13 cellular contexts compared by ENCODE assay signal in genomic region chr5:140570058-140570457, GRCh38. TPM values are rescaled to one million over a fixed set of nuclear protein-coding genes. Genes with fewer than 3 reads are reported as not detected.
DNase-seq lines count a peak whose midpoint lies in the region; ATAC-seq, FAIRE-seq and TF ChIP-seq lines count a peak whose summit lies in the region.
"Had no signal": no experiment of that assay in that cellular context is flagged by ENCODE, and none has a peak within 500 bp of the region (broad histone marks: within the 10 kb centered on the region; RNA-seq: fewer than 3 reads in every experiment).

No MANE protein-coding gene starts in this region.

- no peak overlapping the region for H2AFZ ChIP-seq in H1 (ENCODE audit: low read length)

- H2BK5ac ChIP-seq in H1 (ENCODE audit: low read depth, low read length): no peak overlapping the region

- no peak for TF ChIP-seq EP300 in H1 (IDR thresholded peaks at IDR 0.05; ENCODE audit: borderline replicate concordance in 1 of 2, low read depth in 2 of 2, low read length in 2 of 2)

- H2BK15ac ChIP-seq in H1 (ENCODE audit: low read length): no peak overlapping the region

- no peak for TF ChIP-seq RAD21 in H1 (IDR thresholded peaks at IDR 0.05 in 1 of 2, conservative IDR thresholded peaks at IDR 0.05 in 1 of 2; ENCODE audit: low read depth in 2 of 2, low read length in 2 of 2)

- no peak overlapping the region for H3K56ac ChIP-seq in H1 (replicated peaks; ENCODE audit: insufficient read length, low read depth, low read length)

- peaks cover 0 to 48% (median 9%) of the 10 kb centered on the region in 3 donors for H3K36me3 Mint-ChIP-seq in CD8-positive, alpha-beta memory T cell
- peaks cover 28% of the 10 kb centered on the region for H3K36me3 Mint-ChIP-seq in T-cell

- peaks cover 8% of the 10 kb centered on the region for H3K36me3 ChIP-seq in CD8-positive, alpha-beta memory T cell (ENCODE audit: insufficient read depth, low read length)
- H3K36me3 ChIP-seq in H1 (ENCODE audit: control insufficient read depth in 2 of 4, insufficient read depth in 4 of 4, low read length in 3 of 4): peaks cover 0 to 18% (median 13%) of the 10 kb centered on the region in 4 experiments; a peak in 4 of 8 replicates
- peaks cover 0 to 55% (median 30%) of the 10 kb centered on the region in 6 donors for H3K36me3 ChIP-seq in spleen
- peaks cover 0 to 34% of the 10 kb centered on the region in 2 donors for H3K36me3 ChIP-seq in left lung

- H2BK12ac ChIP-seq in H1 (ENCODE audit: low read depth, low read length): no peak overlapping the region

- no peak for FAIRE-seq in H1 (lab: Jason Lieb, UNC)
- FAIRE-seq: endometrium, GM18507 had no signal

- H3K27me3 Mint-ChIP-seq in CD8-positive, alpha-beta memory T cell: no peaks in the 10 kb centered on the region
- no peaks in the 10 kb centered on the region for H3K27me3 Mint-ChIP-seq in T-cell

- no peaks in the 10 kb centered on the region for H3K27me3 ChIP-seq in CD8-positive, alpha-beta memory T cell (ENCODE audit: insufficient read depth, low read length, poor library complexity, severe bottlenecking)
- H3K27me3 ChIP-seq in H1 (replicated peaks in 1 of 4; ENCODE audit: control insufficient read depth in 3 of 4, extremely low read depth in 1 of 4, insufficient read depth in 3 of 4, low read length in 3 of 4) (no peaks in the 10 kb centered on the region), spleen (replicated peaks in 1 of 7) (no peaks in the 10 kb centered on the region), left lung (no peaks in the 10 kb centered on the region)

- POLR2A ChIA-PET in CD8-positive, alpha-beta memory T cell (lab: Charles Lee): interaction anchor here (0.5 to 1.3 kb wide), 2 partner anchors 13 to 79 kb away, joined by 4 to 10 read pairs; partner anchors contain the start of gene SRA1
- POLR2A ChIA-PET in T-cell (lab: Charles Lee) (interaction anchor here in 1 of 2 donors (0.6 kb wide), 1 partner anchor 364 kb away, joined by 4 read pairs; no protein-coding TSS in a partner anchor), H1 (lab: Charles Lee; ENCODE audit: partially characterized antibody) (interaction anchor here (1.6 to 10.0 kb wide), 5 partner anchors 19 to 141 kb away, joined by 3 to 94 read pairs (median 5); partner anchors contain the start of genes DND1, EIF4EBP3 and TMCO6)

- H2AK5ac ChIP-seq in H1 (ENCODE audit: low read depth, low read length): no peak overlapping the region

- DNase-seq in CD8-positive, alpha-beta memory T cell: no peak
- DNase-seq in T-cell: peak in 1 of 34 experiments; percentile 4
- no peak for DNase-seq in H1 (ENCODE audit: low read depth in 1 of 2, low spot score in 2 of 2)
- DNase-seq in spleen: no peak
- no peak for DNase-seq in left lung
- no peak for DNase-seq in GM13976 (ENCODE audit: low spot score)
- DNase-seq: DMS79 treated with DMSO at 0.1 percent for 48 hours, hippocampal formation, mesenchymal stem cell, retina had no signal

- ATAC-seq in T-cell (replicated peaks in 1 of 4) (no peak), left lung (no peak), GM18909 (IDR thresholded peaks at IDR 0.05; ENCODE audit: poor library complexity, unreplicated experiment) (no peak)

- CTCF ChIA-PET in CD8-positive, alpha-beta memory T cell (lab: Charles Lee): interaction anchor here (3.2 kb wide), 1 partner anchor 22 kb away, joined by 14 read pairs; the partner anchor contains the start of gene EIF4EBP3
- CTCF ChIA-PET in T-cell (lab: Charles Lee): interaction anchor here (0.6 to 1.4 kb wide), 4 partner anchors 22 to 65 kb away, joined by 3 to 9 read pairs (median 5); partner anchors contain the start of gene EIF4EBP3 (in 1 of the 2)
- CTCF ChIA-PET in H1 (lab: Charles Lee; ENCODE audit: partially characterized antibody): interaction anchor here (0.7 to 1.8 kb wide), 9 partner anchors 21 to 218 kb away, joined by 3 to 7 read pairs (median 4); partner anchors contain the start of genes EIF4EBP3 and TMCO6

- TF ChIP-seq CTCF in H1 (IDR thresholded peaks at IDR 0.05; ENCODE audit: control extremely low read depth in 1 of 3, insufficient read depth in 1 of 3, low read depth in 1 of 3, low read length in 3 of 3) (no peak), spleen (IDR thresholded peaks at IDR 0.05 in 8 of 11, conservative IDR thresholded peaks at IDR 0.05 in 3 of 11) (no peak), left lung (IDR thresholded peaks at IDR 0.05) (no peak), GM13976 (IDR thresholded peaks at IDR 0.05; ENCODE audit: borderline replicate concordance, control extremely low read depth, extremely low read depth, insufficient read depth, missing control alignments) (no peak)

- no peak overlapping the region for H4K5ac ChIP-seq in H1 (ENCODE audit: insufficient read length, low read depth, low read length)

- in situ Hi-C loops in GM13976 (cut with MboI; ENCODE audit: low sequenced_read_pairs, unreplicated experiment): no loop called here

- H3K4me1 Mint-ChIP-seq in CD8-positive, alpha-beta memory T cell: peaks cover 23 to 52% (median 32%) of the 10 kb centered on the region in 3 donors
- peaks cover 46 to 55% (median 49%) of the 10 kb centered on the region in 3 donors for H3K4me1 Mint-ChIP-seq in T-cell

- H3K23ac ChIP-seq in H1 (ENCODE audit: insufficient read length): no peak overlapping the region

- no peak overlapping the region for H3K14ac ChIP-seq in H1 (ENCODE audit: insufficient read length)

- no peak overlapping the region for H4K91ac ChIP-seq in H1 (replicated peaks; ENCODE audit: insufficient read length, low read length)

- peak overlapping the region; percentile 95 to 98 (median 96) for H3K27ac Mint-ChIP-seq in CD8-positive, alpha-beta memory T cell
- peak overlapping the region; percentile 98 to 99 for H3K27ac Mint-ChIP-seq in T-cell

- H3K9me3 Mint-ChIP-seq in CD8-positive, alpha-beta memory T cell: no peaks in the 10 kb centered on the region
- no peaks in the 10 kb centered on the region for H3K9me3 Mint-ChIP-seq in T-cell

- H3K4me3 ChIP-seq in CD8-positive, alpha-beta memory T cell (ENCODE audit: low read length): no peak overlapping the region
- H3K4me3 ChIP-seq in H1 (ENCODE audit: extremely low read depth in 1 of 4, insufficient read depth in 2 of 4, low read depth in 3 of 4, low read length in 4 of 4) (no peak overlapping the region), spleen (no peak overlapping the region), left lung (no peak overlapping the region)

- intact Hi-C loops in spleen (cut with DNase I; ENCODE audit: low total_unique reads): no loop called here
- intact Hi-C loops in left lung (cut with DNase I): loop anchor here in 1 of 2 donors (10.0 kb wide), 1 partner anchor 65 kb away; the partner anchor contains the start of genes CD14 and TMCO6

- H3K27ac ChIP-seq in CD8-positive, alpha-beta memory T cell (ENCODE audit: low read depth, low read length): peak overlapping the region; percentile 27
- H3K27ac ChIP-seq in H1 (ENCODE audit: low read depth, low read length) (no peak overlapping the region), spleen (peak overlapping the region in 7 of 8 donors; percentile 43 to 86 (median 76)), left lung (peak overlapping the region in 1 of 2 donors; percentile 81)

- no peaks in the 10 kb centered on the region for H3K9me3 ChIP-seq in CD8-positive, alpha-beta memory T cell (ENCODE audit: low read length)
- H3K9me3 ChIP-seq in H1 (ENCODE audit: insufficient read depth in 2 of 2, low read depth in 1 of 2, low read length in 1 of 2): no peaks in the 10 kb centered on the region
- no peaks in the 10 kb centered on the region for H3K9me3 ChIP-seq in spleen
- no peaks in the 10 kb centered on the region for H3K9me3 ChIP-seq in left lung

- WGBS in H1 (ENCODE audit: extremely low coverage in 1 of 2, insufficient coverage in 1 of 2, insufficient read length in 1 of 2, insufficient replicate concordance in 2 of 2, low coverage in 1 of 2, low lambda C conversion rate in 2 of 2, missing lambda C conversion rate in 1 of 2), 2 experiments: 89% methylated on average over 4 of the region's 4 CpGs; no CpG with 5 or more reads in 1 of the 2 experiments
- WGBS in spleen, 5 donors: 90 to 96% (median 95%) methylated on average over 4 of the region's 4 CpGs

- TF ChIP-seq POLR2A in H1 (IDR thresholded peaks at IDR 0.05; ENCODE audit: control extremely low read depth in 1 of 2, low read depth in 2 of 2, low read length in 2 of 2) (no peak), spleen (IDR thresholded peaks at IDR 0.05) (no peak)

- no peak overlapping the region for H3K18ac ChIP-seq in H1 (ENCODE audit: extremely low read depth, low read length)

- no peak overlapping the region for H3K9ac ChIP-seq in H1 (replicated peaks in 1 of 4; ENCODE audit: extremely low read depth in 1 of 4, low read depth in 3 of 4, low read length in 3 of 4)

- no peak overlapping the region for H3K4ac ChIP-seq in H1 (replicated peaks; ENCODE audit: insufficient read length, low read depth, low read length)

- H2BK20ac ChIP-seq in H1 (ENCODE audit: low read length): no peak overlapping the region

- no peaks in the 10 kb centered on the region for H4K20me1 ChIP-seq in H1 (replicated peaks in 1 of 2; ENCODE audit: control insufficient read depth in 1 of 2, insufficient read depth in 2 of 2, low read length in 2 of 2)

- H3K4me2 ChIP-seq in H1 (ENCODE audit: insufficient read depth in 1 of 2, low read depth in 2 of 2, low read length in 2 of 2): no peak overlapping the region

- H3K23me2 ChIP-seq in H1 (ENCODE audit: low read depth, low read length): peaks cover 4% of the 10 kb centered on the region

- peaks cover 3 to 6% of the 10 kb centered on the region in 2 experiments; a peak in 3 of 4 replicates for H3K79me2 ChIP-seq in H1 (ENCODE audit: control insufficient read depth in 1 of 2, insufficient read depth in 2 of 2, low read length in 2 of 2)

- peak overlapping the region; percentile 69; the same call in 1 of the 2 replicates for H4K8ac ChIP-seq in H1 (ENCODE audit: extremely low read depth, insufficient read depth, low read length)

- H3K4me1 ChIP-seq in CD8-positive, alpha-beta memory T cell (ENCODE audit: insufficient read depth, low read length): peaks cover 31% of the 10 kb centered on the region
- H3K4me1 ChIP-seq in H1 (replicated peaks in 1 of 4; ENCODE audit: control insufficient read depth in 3 of 4, insufficient read depth in 4 of 4, low read length in 3 of 4) (peaks cover 0 to 6% (median 0%) of the 10 kb centered on the region in 4 experiments; a peak in 2 of 7 replicates), spleen (peaks cover 21 to 80% (median 51%) of the 10 kb centered on the region in 6 donors), left lung (peaks cover 25 to 63% of the 10 kb centered on the region in 2 donors)

- peaks cover 4% of the 10 kb centered on the region; the same call in 1 of the 2 replicates for H3K79me1 ChIP-seq in H1 (ENCODE audit: low read depth, low read length)

- H3K4me3 Mint-ChIP-seq in CD8-positive, alpha-beta memory T cell: peak overlapping the region in 3 of 7 donors; percentile 10 to 81 (median 23)
- peak overlapping the region in 1 of 3 donors; percentile 75 for H3K4me3 Mint-ChIP-seq in T-cell

- H2BK120ac ChIP-seq in H1 (replicated peaks; ENCODE audit: low read depth, low read length): no peak overlapping the region

RNA-seq across cellular contexts. Expression of gene SLC35A4, which starts 5.4 kb away (rescaled TPM):
- total RNA-seq in CD8-positive, alpha-beta memory T cell: 100 to 1,000 TPM; 120 to 126 TPM
- 105 TPM for polyA plus RNA-seq in CD8-positive, alpha-beta memory T cell
- total RNA-seq in T-cell: 10 to 100 TPM; 47.7 to 75.2 (median 72.4) TPM
- 78.6 and 81.9 TPM in 2 replicates for total RNA-seq in H1 (2021; fragmentation: NEBNext Ultra II Directional; extraction: Animal tissue kit (Norgen Biotek cat#: 25700))
- 131 and 133 TPM in 2 replicates for polyA plus RNA-seq in H1 (2011; rRNA removed)
- polyA plus RNA-seq in H1 (2011; cell fraction: cytosol; rRNA removed): 87.3 TPM
- polyA plus RNA-seq in H1 (2011; cell fraction: nucleus; rRNA removed): 92.3 TPM
- polyA plus RNA-seq in H1 (2012, experiment 1 of 2): 101 to 122 TPM (median 110 TPM) in 4 replicates
- 170 TPM for polyA plus RNA-seq in H1 (2012, experiment 2 of 2)
- 58.5 TPM for polyA plus RNA-seq in H1 (2013, experiment 1 of 2)
- 57.3 TPM for polyA plus RNA-seq in H1 (2013, experiment 2 of 2)
- polyA minus RNA-seq in H1 (2011; rRNA and poly(A)+ RNA removed): 139 and 187 TPM in 2 replicates
- polyA minus RNA-seq in H1 (2011; cell fraction: cytosol; rRNA and poly(A)+ RNA removed): 31.1 TPM
- polyA minus RNA-seq in H1 (2011; cell fraction: nucleus; rRNA and poly(A)+ RNA removed): 32.7 TPM
- 10 to 100 TPM; 44.1 to 64.0 (median 58.7) TPM for total RNA-seq in spleen
- polyA plus RNA-seq in spleen: 10 to 100 TPM; 23.3 to 40.8 (median 27.7) TPM
- total RNA-seq in left lung: 10 to 100 TPM; 78.6 to 82.8 TPM

RNA-seq across cellular contexts. Expression of gene APBB3, which starts 5.7 kb away (rescaled TPM):
- total RNA-seq in CD8-positive, alpha-beta memory T cell: 10 to 100 TPM; 14.1 to 17.0 TPM
- polyA plus RNA-seq in CD8-positive, alpha-beta memory T cell: 3.5 TPM
- 10 to 100 TPM; 53.9 to 70.5 (median 64.1) TPM for total RNA-seq in T-cell
- total RNA-seq in H1 (2021; fragmentation: NEBNext Ultra II Directional; extraction: Animal tissue kit (Norgen Biotek cat#: 25700)): 12.0 and 16.0 TPM in 2 replicates
- polyA plus RNA-seq in H1 (2011; rRNA removed): 21.9 and 30.0 TPM in 2 replicates
- 31.0 TPM for polyA plus RNA-seq in H1 (2011; cell fraction: cytosol; rRNA removed)
- 148 TPM for polyA plus RNA-seq in H1 (2011; cell fraction: nucleus; rRNA removed)
- polyA plus RNA-seq in H1 (2012, experiment 1 of 2): 15.9 to 22.5 TPM (median 18.0 TPM) in 4 replicates
- 6.7 TPM for polyA plus RNA-seq in H1 (2012, experiment 2 of 2)
- polyA plus RNA-seq in H1 (2013, experiment 1 of 2): 9.3 TPM
- 8.3 TPM for polyA plus RNA-seq in H1 (2013, experiment 2 of 2)
- polyA minus RNA-seq in H1 (2011; rRNA and poly(A)+ RNA removed): 19.3 and 25.5 TPM in 2 replicates
- polyA minus RNA-seq in H1 (2011; cell fraction: cytosol; rRNA and poly(A)+ RNA removed): 7.8 TPM
- 28.3 TPM for polyA minus RNA-seq in H1 (2011; cell fraction: nucleus; rRNA and poly(A)+ RNA removed)
- 10 to 100 TPM; 31.9 to 57.8 (median 42.2) TPM for total RNA-seq in spleen
- polyA plus RNA-seq in spleen: 10 to 100 TPM; 26.0 to 43.4 (median 41.0) TPM
- 10 to 100 TPM; 19.6 to 23.2 TPM for total RNA-seq in left lung

RNA-seq across cellular contexts. Expression of gene SRA1, which starts 12.8 kb away (rescaled TPM):
- total RNA-seq in CD8-positive, alpha-beta memory T cell: 10 to 100 TPM; 59.6 to 60.7 TPM
- 36.1 TPM for polyA plus RNA-seq in CD8-positive, alpha-beta memory T cell
- 10 to 100 TPM; 26.8 to 30.5 (median 28.4) TPM for total RNA-seq in T-cell
- total RNA-seq in H1 (2021; fragmentation: NEBNext Ultra II Directional; extraction: Animal tissue kit (Norgen Biotek cat#: 25700)): 34.3 and 39.4 TPM in 2 replicates
- 26.0 and 27.4 TPM in 2 replicates for polyA plus RNA-seq in H1 (2011; rRNA removed)
- polyA plus RNA-seq in H1 (2011; cell fraction: cytosol; rRNA removed): 27.9 TPM
- 30.0 TPM for polyA plus RNA-seq in H1 (2011; cell fraction: nucleus; rRNA removed)
- polyA plus RNA-seq in H1 (2012, experiment 1 of 2): 31.2 to 41.2 TPM (median 38.2 TPM) in 4 replicates
- polyA plus RNA-seq in H1 (2012, experiment 2 of 2): 44.7 TPM
- 27.7 TPM for polyA plus RNA-seq in H1 (2013, experiment 1 of 2)
- polyA plus RNA-seq in H1 (2013, experiment 2 of 2): 26.5 TPM
- 14.1 and 15.8 TPM in 2 replicates for polyA minus RNA-seq in H1 (2011; rRNA and poly(A)+ RNA removed)
- polyA minus RNA-seq in H1 (2011; cell fraction: cytosol; rRNA and poly(A)+ RNA removed): 21.0 TPM
- 19.8 TPM for polyA minus RNA-seq in H1 (2011; cell fraction: nucleus; rRNA and poly(A)+ RNA removed)
- total RNA-seq in spleen: 10 to 100 TPM; 22.9 to 33.5 (median 25.4) TPM
- polyA plus RNA-seq in spleen: 10 to 100 TPM; 32.6 to 42.1 (median 36.6) TPM
- total RNA-seq in left lung: 10 to 100 TPM; 25.1 to 33.0 TPM

RNA-seq across cellular contexts. Expression of gene EIF4EBP3, which starts 22.6 kb away (rescaled TPM):
- total RNA-seq in CD8-positive, alpha-beta memory T cell: 10 to 100 TPM; 11.1 to 11.9 TPM
- polyA plus RNA-seq in CD8-positive, alpha-beta memory T cell: 22.2 TPM
- total RNA-seq in T-cell (10 to 100 TPM; 10.6 to 23.6 (median 20.4) TPM), spleen (10 to 100 TPM; 11.5 to 24.5 (median 16.2) TPM), left lung (10 to 100 TPM; 10.6 to 16.8 TPM)
- total RNA-seq in H1 (2021; fragmentation: NEBNext Ultra II Directional; extraction: Animal tissue kit (Norgen Biotek cat#: 25700)): 8.9 and 11.7 TPM in 2 replicates
- polyA plus RNA-seq in H1 (2011; rRNA removed) (11.0 and 11.1 TPM in 2 replicates), spleen (10 to 100 TPM; 60.9 to 75.6 (median 61.6) TPM)
- polyA plus RNA-seq in H1 (2011; cell fraction: cytosol; rRNA removed): 7.6 TPM
- polyA plus RNA-seq in H1 (2011; cell fraction: nucleus; rRNA removed): 7.5 TPM
- polyA plus RNA-seq in H1 (2012, experiment 1 of 2): 7.5 to 15.4 TPM (median 11.0 TPM) in 4 replicates
- 12.7 TPM for polyA plus RNA-seq in H1 (2012, experiment 2 of 2)
- polyA plus RNA-seq in H1 (2013, experiment 1 of 2): 13.9 TPM
- polyA plus RNA-seq in H1 (2013, experiment 2 of 2): 13.9 TPM
- polyA minus RNA-seq in H1 (2011; rRNA and poly(A)+ RNA removed): 0.59 and 3.4 TPM in 2 replicates
- polyA minus RNA-seq in H1 (2011; cell fraction: cytosol; rRNA and poly(A)+ RNA removed): 7.2 TPM
- polyA minus RNA-seq in H1 (2011; cell fraction: nucleus; rRNA and poly(A)+ RNA removed): 3.7 TPM
